Comparison of ENCODE assay signal across 25 cellular contexts in the genomic region with DNA sequence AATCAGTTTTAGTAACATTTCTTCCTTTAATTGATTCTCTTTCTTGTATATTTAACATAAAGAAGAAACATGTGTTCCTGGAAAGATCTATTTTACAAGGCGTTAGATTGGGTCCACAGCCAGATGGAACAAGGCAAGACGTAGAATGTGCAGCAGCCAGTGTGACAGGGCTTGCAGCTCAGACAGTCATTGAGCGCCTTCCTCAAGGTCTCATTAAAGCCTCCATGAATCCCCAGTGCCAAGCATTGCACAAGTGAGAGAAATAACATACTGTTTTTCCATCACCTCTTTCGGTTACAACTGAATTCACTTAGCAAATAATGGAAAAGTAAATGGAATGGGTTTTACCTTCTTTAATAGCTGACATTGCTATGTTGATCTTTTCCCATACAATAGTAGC.
"Had no signal": no experiment of that assay in that cellular context is flagged by ENCODE, and none has a peak within 500 bp of the region (broad histone marks: within the 10 kb centered on the region; RNA-seq: fewer than 3 reads in every experiment).

No MANE protein-coding gene starts in this region.

- H2AFZ ChIP-seq: parathyroid adenoma had no signal

- DNase-seq: islet precursor cell; lower lobe of right lung; mammary epithelial cell; mesenchymal stem cell; naive thymus-derived CD8-positive, alpha-beta T cell; nephron progenitor cell; occipital lobe; psoas muscle; right lobe of liver; stimulated activated CD4-positive, alpha-beta T cell treated with anti-CD3 and anti-CD28 coated beads, Interleukin-12 subunit alpha, Interleukin-12 subunit beta, amount 100 ng/mL, for 4 hours; stimulated activated CD4-positive, alpha-beta T cell treated with anti-CD3 and anti-CD28 coated beads, Interleukin-15, amount 100 ng/mL, for 24 hours; stimulated activated CD4-positive, alpha-beta T cell treated with anti-CD3 and anti-CD28 coated beads, Interleukin-2, amount 100 ng/mL, for 24 hours; stimulated activated CD4-positive, alpha-beta T cell treated with anti-CD3 and anti-CD28 coated beads, Interleukin-4, amount 100 ng/mL, for 1 hour; stimulated activated naive B cell treated with anti-CD40 and anti-IgM and Interleukin-4, amounts not matched to agents 10 μg/mL and 1 μg/mL and 100 μg/mL, for 72 hours; stimulated activated naive CD8-positive, alpha-beta T cell treated with anti-CD3 and anti-CD28 coated beads, Interleukin-15, Interleukin-2, amounts not matched to agents 100 U/mL and 50 U/mL, for 24 hours; stomach; testis; thyroid gland; transverse colon; upper lobe of left lung had no signal

- H3K27ac ChIP-seq: lower lobe of right lung, neural progenitor cell, neutrophil, parathyroid adenoma, psoas muscle, right lobe of liver, skin epidermis, stomach, testis, thyroid gland, transverse colon, upper lobe of left lung, vagina had no signal

- H3K27me3 ChIP-seq: neural progenitor cell, neutrophil, right lobe of liver, stomach, testis, thyroid gland, transverse colon, upper lobe of left lung, vagina had no signal

- H3K4me3 ChIP-seq: lower lobe of right lung, neural progenitor cell, psoas muscle, right lobe of liver, skin epidermis, stomach, testis, thyroid gland, transverse colon, upper lobe of left lung, vagina had no signal

- H3K9me3 ChIP-seq: lower lobe of right lung, neutrophil, psoas muscle, right lobe of liver, stomach, testis, thyroid gland, transverse colon, upper lobe of left lung, vagina had no signal

- ATAC-seq: lower lobe of right lung; naive thymus-derived CD8-positive, alpha-beta T cell; psoas muscle; right lobe of liver; stimulated activated naive B cell treated with anti-CD40 and anti-IgM and Interleukin-4, amounts not matched to agents 10 μg/mL and 1 μg/mL and 100 μg/mL, for 72 hours; stimulated activated naive CD8-positive, alpha-beta T cell treated with anti-CD3 and anti-CD28 coated beads, Interleukin-15, Interleukin-2, amounts not matched to agents 100 U/mL and 50 U/mL, for 24 hours had no signal

- H3K4me2 ChIP-seq: neural progenitor cell had no signal

- H3K36me3 Mint-ChIP-seq: naive thymus-derived CD8-positive, alpha-beta T cell; neural progenitor cell; stimulated activated naive B cell treated with anti-CD40 and anti-IgM and Interleukin-4, amounts not matched to agents 10 μg/mL and 1 μg/mL and 100 μg/mL, for 72 hours had no signal

- H3K9ac ChIP-seq: neural progenitor cell, parathyroid adenoma had no signal

- H3K9me3 Mint-ChIP-seq: naive thymus-derived CD8-positive, alpha-beta T cell; nephron progenitor cell; neural progenitor cell; stimulated activated naive B cell treated with anti-CD40 and anti-IgM and Interleukin-4, amounts not matched to agents 10 μg/mL and 1 μg/mL and 100 μg/mL, for 72 hours had no signal

- H3K79me2 ChIP-seq: parathyroid adenoma had no signal

- H3K27ac Mint-ChIP-seq: naive thymus-derived CD8-positive, alpha-beta T cell; nephron progenitor cell; neural progenitor cell; stimulated activated naive B cell treated with anti-CD40 and anti-IgM and Interleukin-4, amounts not matched to agents 10 μg/mL and 1 μg/mL and 100 μg/mL, for 72 hours had no signal

- H3K4me1 Mint-ChIP-seq: naive thymus-derived CD8-positive, alpha-beta T cell; neural progenitor cell; stimulated activated naive B cell treated with anti-CD40 and anti-IgM and Interleukin-4, amounts not matched to agents 10 μg/mL and 1 μg/mL and 100 μg/mL, for 72 hours had no signal

- H3K36me3 ChIP-seq: lower lobe of right lung, neural progenitor cell, neutrophil, right lobe of liver, stomach, thyroid gland, transverse colon, upper lobe of left lung, vagina had no signal

- H3K4me3 Mint-ChIP-seq: naive thymus-derived CD8-positive, alpha-beta T cell; nephron progenitor cell; neural progenitor cell; stimulated activated naive B cell treated with anti-CD40 and anti-IgM and Interleukin-4, amounts not matched to agents 10 μg/mL and 1 μg/mL and 100 μg/mL, for 72 hours had no signal

- H3K4me1 ChIP-seq: lower lobe of right lung, neural progenitor cell, parathyroid adenoma, psoas muscle, right lobe of liver, stomach, testis, thyroid gland, transverse colon, upper lobe of left lung, vagina had no signal
